In genomic region chr10:33434948-33435347, GRCh38 we compare ENCODE assay signal across 1 cellular context.
TF ChIP-seq lines count a peak whose summit lies in the region.

No MANE protein-coding gene starts in this region.

TF ChIP-seq in GM23338, 12 proteins besides CTCF, POLR2A, EP300 and RAD21 (continued from another document):
- TF ChIP-seq EZH2 (IDR thresholded peaks at IDR 0.05; ENCODE audit: low read depth, unreplicated experiment) (no peak), EZH2phosphoT487 (IDR thresholded peaks at IDR 0.05; ENCODE audit: unreplicated experiment) (no peak), ZNF331 (CRISPR knock-in tag; IDR thresholded peaks at IDR 0.05; ENCODE audit: low read depth) (no peak), REST (IDR thresholded peaks at IDR 0.05; ENCODE audit: unreplicated experiment) (no peak), POLR2AphosphoS5 (IDR thresholded peaks at IDR 0.05; ENCODE audit: low read depth) (no peak), JUNB (IDR thresholded peaks at IDR 0.05; ENCODE audit: unreplicated experiment) (no peak), ZNF114 (CRISPR knock-in tag; IDR thresholded peaks at IDR 0.05) (no peak), CREB1 (CRISPR knock-in tag; IDR thresholded peaks at IDR 0.05; ENCODE audit: low read depth) (no peak), ZNF462 (CRISPR knock-in tag; IDR thresholded peaks at IDR 0.05) (no peak)
